Comparison of ENCODE assay signal across 1 cellular context in genomic region chr12:99605-100004, GRCh38.
TF ChIP-seq lines count a peak whose summit lies in the region.

No MANE protein-coding gene starts in this region.

TF ChIP-seq in IMR-90, 13 proteins besides CTCF, POLR2A, EP300 and RAD21:
- no peak for TF ChIP-seq SMC3 (IDR thresholded peaks at IDR 0.05; ENCODE audit: low read depth, low read length)
- no peak for TF ChIP-seq MAFK (IDR thresholded peaks at IDR 0.05; ENCODE audit: low read depth, low read length)
- no peak for TF ChIP-seq RCOR1 (IDR thresholded peaks at IDR 0.05; ENCODE audit: insufficient replicate concordance, low read length)
- no peak for TF ChIP-seq BHLHE40 (IDR thresholded peaks at IDR 0.05; ENCODE audit: low read depth, low read length)
- no peak for TF ChIP-seq MXI1 (IDR thresholded peaks at IDR 0.05; ENCODE audit: borderline replicate concordance, low read depth, low read length)
